ENCODE assay signal across 12 cellular contexts in genomic region chrX:54447461-54447860, GRCh38. TPM values are rescaled to one million over a fixed set of nuclear protein-coding genes. Genes with fewer than 3 reads are reported as not detected.
DNase-seq lines count a peak whose midpoint lies in the region; TF ChIP-seq lines count a peak whose summit lies in the region.
"Had no signal": no experiment of that assay in that cellular context is flagged by ENCODE, and none has a peak within 500 bp of the region (broad histone marks: within the 10 kb centered on the region; RNA-seq: fewer than 3 reads in every experiment).

No MANE protein-coding gene starts in this region.

- TF ChIP-seq POLR2A in Peyer's patch (IDR thresholded peaks at IDR 0.05) = no peak

- H3K36me3 ChIP-seq in Peyer's patch = no peaks in the 10 kb centered on the region
- H3K36me3 ChIP-seq: transverse colon had no signal

- H3K4me3 Mint-ChIP-seq in progenitor cell of endocrine pancreas (ENCODE audit: low read depth) = no peak overlapping the region
- H3K4me3 Mint-ChIP-seq: B cell; naive thymus-derived CD8-positive, alpha-beta T cell had no signal

- TF ChIP-seq CTCF in progenitor cell of endocrine pancreas (IDR thresholded peaks at IDR 0.05; ENCODE audit: unreplicated experiment) (peak; percentile 32), Peyer's patch (IDR thresholded peaks at IDR 0.05) (no peak)

- H3K27me3 ChIP-seq in Peyer's patch = no peaks in the 10 kb centered on the region
- H3K27me3 ChIP-seq: transverse colon had no signal

- DNase-seq in NCI-H1436 (lab: John Stamatoyannopoulos, UW) = peak; percentile 1
- no peak for DNase-seq in NCI-H1436 treated with DMSO at 0.1 percent for 48 hours (lab: John Stamatoyannopoulos, UW)
- DNase-seq in NAMALWA (ENCODE audit: low spot score) = peak; percentile 31
- DNase-seq in dermis blood vessel endothelial cell = peak; percentile 1
- DNase-seq in progenitor cell of endocrine pancreas (ENCODE audit: low spot score, unreplicated experiment) = no peak
- DNase-seq in COLO829 (ENCODE audit: low spot score) = no peak
- DNase-seq in cortex of kidney (lab: John Stamatoyannopoulos, UW) = no peak
- no peak for DNase-seq in Peyer's patch
- DNase-seq: naive thymus-derived CD8-positive, alpha-beta T cell; Right ventricle myocardium superior; transverse colon had no signal

- peaks cover 6% of the 10 kb centered on the region for H3K9me3 Mint-ChIP-seq in progenitor cell of endocrine pancreas (ENCODE audit: low read depth)
- H3K9me3 Mint-ChIP-seq: naive thymus-derived CD8-positive, alpha-beta T cell had no signal

- no peaks in the 10 kb centered on the region for H3K27me3 Mint-ChIP-seq in progenitor cell of endocrine pancreas
- H3K27me3 Mint-ChIP-seq: B cell; naive thymus-derived CD8-positive, alpha-beta T cell had no signal

- no peak overlapping the region for H3K27ac Mint-ChIP-seq in progenitor cell of endocrine pancreas
- H3K27ac Mint-ChIP-seq: B cell; naive thymus-derived CD8-positive, alpha-beta T cell had no signal

- H3K4me3 ChIP-seq in Peyer's patch = no peak overlapping the region
- H3K4me3 ChIP-seq: transverse colon had no signal

- no peaks in the 10 kb centered on the region for H3K4me1 Mint-ChIP-seq in progenitor cell of endocrine pancreas (ENCODE audit: low read depth)

- no peaks in the 10 kb centered on the region for H3K4me1 ChIP-seq in Peyer's patch
- H3K4me1 ChIP-seq: transverse colon had no signal

- no peaks in the 10 kb centered on the region for H3K9me3 ChIP-seq in Peyer's patch
- H3K9me3 ChIP-seq: transverse colon had no signal

- peaks cover 13% of the 10 kb centered on the region for H3K36me3 Mint-ChIP-seq in progenitor cell of endocrine pancreas (ENCODE audit: insufficient read depth)

- H3K27ac ChIP-seq in Peyer's patch = no peak overlapping the region
- H3K27ac ChIP-seq: transverse colon had no signal

RNA-seq across cellular contexts. Expression of gene TSR2, which starts 7.3 kb away (rescaled TPM):
- total RNA-seq in dermis blood vessel endothelial cell (13.3 and 17.5 TPM in 2 replicates), progenitor cell of endocrine pancreas (30.6 and 31.5 TPM in 2 replicates), Peyer's patch (10 to 100 TPM in 3 of 4 donors, 1 to 10 TPM in 1; 7.9 to 38.8 (median 15.0) TPM)

RNA-seq across cellular contexts. Expression of gene FGD1, which starts 48.6 kb away (rescaled TPM):
- total RNA-seq in dermis blood vessel endothelial cell (2.4 and 3.2 TPM in 2 replicates), progenitor cell of endocrine pancreas (23.6 and 24.7 TPM in 2 replicates), Peyer's patch (1 to 10 TPM in 3 of 4 donors, under 1 TPM in 1; 0.88 to 9.9 (median 4.7) TPM)

Comparison
In these comparisons a context has a peak if more than half of its experiments do, and no peak if none do; other contexts are left out.
1. DNase-seq: peak in NCI-H1436 (single experiment), NAMALWA (single experiment) and dermis blood vessel endothelial cell (single experiment); none in NCI-H1436 treated with DMSO at 0.1 percent for 48 hours (single experiment), progenitor cell of endocrine pancreas (single experiment), COLO829 (single experiment), cortex of kidney (single experiment) and Peyer's patch (0 of 3).